ENCODE assay signal across 19 cellular contexts in the genomic region with DNA sequence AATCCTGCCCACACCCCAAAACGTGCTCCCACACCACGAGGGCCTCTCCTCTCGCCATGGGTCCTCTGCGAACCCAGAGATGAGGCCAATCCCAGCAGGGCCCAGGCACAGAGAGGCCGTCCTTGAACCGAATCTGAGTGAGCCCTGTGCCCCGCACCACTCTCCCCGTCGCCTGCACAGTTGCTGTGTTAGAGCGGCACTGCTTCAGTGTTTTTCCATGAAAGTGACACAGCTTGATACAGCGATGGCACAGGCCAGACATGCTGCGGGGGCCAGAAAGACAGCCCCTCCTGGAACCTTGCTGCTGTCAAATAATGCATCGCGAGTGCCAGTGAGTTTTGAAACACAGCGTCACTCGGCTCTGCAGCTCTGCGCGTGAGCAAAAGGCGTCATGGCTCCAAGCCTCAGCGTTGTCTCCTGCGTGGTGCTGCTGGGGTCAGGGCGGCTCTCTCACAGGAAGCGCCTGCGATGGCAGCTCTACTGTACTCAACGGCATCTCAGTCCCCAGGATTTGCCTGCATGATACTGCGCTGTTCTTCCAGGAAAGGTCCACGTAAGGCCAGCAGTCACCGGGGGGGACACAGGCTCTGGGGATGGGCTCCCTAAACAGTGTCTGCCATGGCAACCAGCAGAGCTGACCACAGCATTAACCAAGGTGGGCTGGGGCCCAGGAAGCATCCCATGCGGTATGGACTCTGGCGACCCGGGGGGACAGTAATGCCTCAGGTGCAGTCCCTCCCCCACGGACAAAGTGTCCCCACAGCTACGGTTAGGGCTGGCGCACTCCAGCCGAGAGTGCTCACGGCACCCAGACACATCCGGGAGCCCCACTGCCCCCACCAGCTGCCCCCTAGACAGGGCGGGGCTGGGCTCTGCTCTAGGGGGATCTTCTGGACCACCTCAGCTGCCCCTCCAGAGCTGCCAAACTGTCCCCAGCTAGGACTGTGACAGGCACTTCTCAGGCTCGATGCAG.
DNase-seq lines count a peak whose midpoint lies in the region; ATAC-seq, FAIRE-seq and TF ChIP-seq lines count a peak whose summit lies in the region.
"Had no signal": no experiment of that assay in that cellular context is flagged by ENCODE, and none has a peak within 500 bp of the region (broad histone marks: within the 10 kb centered on the region; RNA-seq: fewer than 3 reads in every experiment).

No MANE protein-coding gene starts in this region.

- TF ChIP-seq CTCF in right atrium auricular region (IDR thresholded peaks at IDR 0.05) (no peak), GM12878 (IDR thresholded peaks at IDR 0.05 in 2 of 3, conservative IDR thresholded peaks at IDR 0.05 in 1 of 3; ENCODE audit: control insufficient read depth in 2 of 3, extremely low read depth in 1 of 3, insufficient read depth in 1 of 3, low read depth in 3 of 3, low read length in 3 of 3) (no peak), nephron progenitor cell (IDR thresholded peaks at IDR 0.05) (no peak)

- SMC1A ChIA-PET in GM12878 (lab: Charles Lee; ENCODE audit: uncharacterized antibody, unreplicated experiment), result interaction anchor here (0.6 kb wide), 1 partner anchor 575 kb away, joined by 3 read pairs; no protein-coding TSS in a partner anchor

- no peak overlapping the region for H3K4me3 ChIP-seq in right atrium auricular region
- no peak overlapping the region for H3K4me3 ChIP-seq in GM12878
- H3K4me3 ChIP-seq: HAP-1 had no signal

- H3K27ac Mint-ChIP-seq in nephron progenitor cell, result peak overlapping the region; percentile 18
- H3K27ac Mint-ChIP-seq in T-helper 2 cell treated with Interferon-gamma antibody and Interleukin-4, amounts not matched to agents 5 μg/mL and 100 μg/mL, for 36 hours, result no peak overlapping the region
- H3K27ac Mint-ChIP-seq: CD8-positive, alpha-beta T cell had no signal

- FAIRE-seq in GM12878 (lab: Jason Lieb, UNC), result no peak
- FAIRE-seq: D721Med had no signal

- H3K27ac ChIP-seq in right atrium auricular region (peak overlapping the region in 1 of 2 donors; percentile 80), GM12878 (ENCODE audit: control insufficient read depth, insufficient read depth) (no peak overlapping the region)

- H3K4me1 ChIP-seq in right atrium auricular region (peaks cover 0 to 15% of the 10 kb centered on the region in 2 donors), GM12878 (ENCODE audit: control insufficient read depth, insufficient read depth, low read length) (no peaks in the 10 kb centered on the region)
- H3K4me1 ChIP-seq: HAP-1 had no signal

- peak; percentile 14; the same call in 1 of the 2 replicates for TF ChIP-seq POLR2A in GM12878 (IDR thresholded peaks at IDR 0.05; ENCODE audit: low read depth, low read length)

- H3K9ac ChIP-seq in GM12878 (ENCODE audit: control insufficient read depth, insufficient read depth, low read length), result no peak overlapping the region

- WGBS in GM12878 (ENCODE audit: insufficient coverage, insufficient replicate concordance, low lambda C conversion rate, missing lambda C conversion rate), result 95% methylated on average over 38 of the region's 39 CpGs

- peaks cover 20% of the 10 kb centered on the region for H3K4me1 Mint-ChIP-seq in nephron progenitor cell
- no peaks in the 10 kb centered on the region for H3K4me1 Mint-ChIP-seq in T-helper 2 cell treated with Interferon-gamma antibody and Interleukin-4, amounts not matched to agents 5 μg/mL and 100 μg/mL, for 36 hours (ENCODE audit: low read depth)
- H3K4me1 Mint-ChIP-seq: IgD-negative memory B cell had no signal

- no peaks in the 10 kb centered on the region for H3K27me3 Mint-ChIP-seq in nephron progenitor cell (ENCODE audit: low read depth, poor library complexity)
- no peaks in the 10 kb centered on the region for H3K27me3 Mint-ChIP-seq in T-helper 2 cell treated with Interferon-gamma antibody and Interleukin-4, amounts not matched to agents 5 μg/mL and 100 μg/mL, for 36 hours (ENCODE audit: low read depth)
- H3K27me3 Mint-ChIP-seq: IgD-negative memory B cell had no signal

- BruUV-seq in GM12878 (replicated peaks; lab: Mats Ljungman, UMichigan), result no TSS peak

- no peak for TF ChIP-seq EP300 in GM12878 (IDR thresholded peaks at IDR 0.05; ENCODE audit: borderline replicate concordance in 1 of 2, control insufficient read depth in 1 of 2, low read depth in 2 of 2, low read length in 2 of 2)

- ATAC-seq in left ventricle myocardium superior (no peak), GM12878 (no peak), GM19035 (IDR thresholded peaks at IDR 0.05; ENCODE audit: unreplicated experiment) (no peak)
- ATAC-seq: CD8-positive, alpha-beta T cell; Panc1 had no signal

- no peaks in the 10 kb centered on the region for H3K27me3 ChIP-seq in right atrium auricular region
- no peaks in the 10 kb centered on the region for H3K27me3 ChIP-seq in GM12878 (replicated peaks in 1 of 2; ENCODE audit: control insufficient read depth in 2 of 2, insufficient read depth in 2 of 2, low read length in 1 of 2)

- H4K20me1 ChIP-seq in GM12878 (ENCODE audit: control insufficient read depth, insufficient read depth), result no peaks in the 10 kb centered on the region

- RAD21 ChIA-PET in GM12878 (lab: Charles Lee; ENCODE audit: unreplicated experiment), result no interaction called here

- H3K9me3 Mint-ChIP-seq in nephron progenitor cell, result no peaks in the 10 kb centered on the region
- H3K9me3 Mint-ChIP-seq in T-helper 2 cell treated with Interferon-gamma antibody and Interleukin-4, amounts not matched to agents 5 μg/mL and 100 μg/mL, for 36 hours, result no peaks in the 10 kb centered on the region
- H3K9me3 Mint-ChIP-seq: CD8-positive, alpha-beta T cell; IgD-negative memory B cell had no signal

- no peak overlapping the region for H3K4me2 ChIP-seq in GM12878 (ENCODE audit: control insufficient read depth, insufficient read depth)

- no peaks in the 10 kb centered on the region for H3K79me2 ChIP-seq in GM12878 (ENCODE audit: control insufficient read depth, insufficient read depth, low read length)

- H3K36me3 ChIP-seq in right atrium auricular region, result peaks cover 30% of the 10 kb centered on the region
- no peaks in the 10 kb centered on the region for H3K36me3 ChIP-seq in GM12878 (ENCODE audit: control insufficient read depth in 2 of 2, insufficient read depth in 2 of 2, low read length in 1 of 2)
- H3K36me3 ChIP-seq: HAP-1 had no signal

- intact Hi-C loops in left ventricle myocardium superior (cut with micrococcal nuclease), result no loop called here
- intact Hi-C loops in GM12878 (cut with micrococcal nuclease; ENCODE audit: unreplicated experiment), result no loop called here

- CTCF ChIA-PET in GM12878 (lab: Yijun Ruan, JAX), result interaction anchor here (0.7 kb wide), 1 partner anchor 15 kb away, joined by 3 read pairs; no protein-coding TSS in a partner anchor

- TF ChIP-seq RAD21 in GM12878 (IDR thresholded peaks at IDR 0.05; ENCODE audit: insufficient read depth, low read depth, low read length), result no peak

- H3K9me3 ChIP-seq in right atrium auricular region (no peaks in the 10 kb centered on the region), GM12878 (replicated peaks; ENCODE audit: control insufficient read depth, insufficient read depth, low read length) (no peaks in the 10 kb centered on the region)
- H3K9me3 ChIP-seq: HAP-1 had no signal

- H3K36me3 Mint-ChIP-seq in nephron progenitor cell (ENCODE audit: low read depth), result no peaks in the 10 kb centered on the region
- H3K36me3 Mint-ChIP-seq in T-helper 2 cell treated with Interferon-gamma antibody and Interleukin-4, amounts not matched to agents 5 μg/mL and 100 μg/mL, for 36 hours (ENCODE audit: low read depth), result no peaks in the 10 kb centered on the region

- DNase-seq in left ventricle myocardium superior, result peak; percentile 27
- no peak for DNase-seq in right atrium auricular region (ENCODE audit: low spot score)
- DNase-seq in GM12878 (ENCODE audit: low read depth, low spot score), result no peak
- DNase-seq in nephron progenitor cell, result no peak
- DNase-seq in T-helper 2 cell treated with Interferon-gamma antibody and Interleukin-4, amounts not matched to agents 5 μg/mL and 100 μg/mL, for 36 hours (ENCODE audit: low spot score), result no peak
- DNase-seq in T1000 (lab: John Stamatoyannopoulos, UW), result no peak
- DNase-seq in DMS53 (lab: John Stamatoyannopoulos, UW), result no peak
- DNase-seq: AML-193; CD8-positive, alpha-beta T cell; NCI-H1417 treated with DMSO at 0.1 percent for 48 hours; NCI-H2029; NCI-H2171 treated with DMSO at 0.1 percent for 48 hours; NCI-H774; SHP77 had no signal

- H2AFZ ChIP-seq in GM12878 (ENCODE audit: control insufficient read depth, low read depth, low read length), result no peak overlapping the region

- H3K4me3 Mint-ChIP-seq in nephron progenitor cell, result no peak overlapping the region
- H3K4me3 Mint-ChIP-seq in T-helper 2 cell treated with Interferon-gamma antibody and Interleukin-4, amounts not matched to agents 5 μg/mL and 100 μg/mL, for 36 hours, result no peak overlapping the region
- H3K4me3 Mint-ChIP-seq: CD8-positive, alpha-beta T cell; IgD-negative memory B cell had no signal

- POLR2A ChIA-PET in GM12878 (lab: Charles Lee), result no interaction called here

- in situ Hi-C loops in GM12878 (cut with MboI), result no loop called here

TF ChIP-seq in GM12878, 131 proteins besides CTCF, POLR2A, EP300 and RAD21 (continues in another document):
- TF ChIP-seq, protein P1, sequence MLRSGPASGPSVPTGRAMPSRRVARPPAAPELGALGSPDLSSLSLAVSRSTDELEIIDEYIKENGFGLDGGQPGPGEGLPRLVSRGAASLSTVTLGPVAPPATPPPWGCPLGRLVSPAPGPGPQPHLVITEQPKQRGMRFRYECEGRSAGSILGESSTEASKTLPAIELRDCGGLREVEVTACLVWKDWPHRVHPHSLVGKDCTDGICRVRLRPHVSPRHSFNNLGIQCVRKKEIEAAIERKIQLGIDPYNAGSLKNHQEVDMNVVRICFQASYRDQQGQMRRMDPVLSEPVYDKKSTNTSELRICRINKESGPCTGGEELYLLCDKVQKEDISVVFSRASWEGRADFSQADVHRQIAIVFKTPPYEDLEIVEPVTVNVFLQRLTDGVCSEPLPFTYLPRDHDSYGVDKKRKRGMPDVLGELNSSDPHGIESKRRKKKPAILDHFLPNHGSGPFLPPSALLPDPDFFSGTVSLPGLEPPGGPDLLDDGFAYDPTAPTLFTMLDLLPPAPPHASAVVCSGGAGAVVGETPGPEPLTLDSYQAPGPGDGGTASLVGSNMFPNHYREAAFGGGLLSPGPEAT (IDR thresholded peaks at IDR 0.05; ENCODE audit: low read depth), result no peak
- no peak for TF ChIP-seq BCL11A (IDR thresholded peaks at IDR 0.05; ENCODE audit: low read depth, low read length)
- no peak for TF ChIP-seq PAX8 (IDR thresholded peaks at IDR 0.05)
- TF ChIP-seq MYC (IDR thresholded peaks at IDR 0.05; ENCODE audit: insufficient read depth, insufficient read length, insufficient replicate concordance, low read length, severe bottlenecking), result no peak
- TF ChIP-seq NR2C1 (IDR thresholded peaks at IDR 0.05), result no peak
- no peak for TF ChIP-seq EZH2 (IDR thresholded peaks at IDR 0.05; ENCODE audit: borderline replicate concordance, control insufficient read depth, low read depth, low read length)
- TF ChIP-seq POU2F2 (IDR thresholded peaks at IDR 0.05; ENCODE audit: borderline replicate concordance, low read depth, low read length), result no peak
- TF ChIP-seq NFIC (IDR thresholded peaks at IDR 0.05; ENCODE audit: low read depth, low read length), result no peak
- no peak for TF ChIP-seq SP1 (IDR thresholded peaks at IDR 0.05; ENCODE audit: low read depth, low read length)
